In genomic region chr4:67286724-67287123, GRCh38 we compare ENCODE assay signal across 22 cellular contexts.
"Had no signal": no experiment of that assay in that cellular context is flagged by ENCODE, and none has a peak within 500 bp of the region (broad histone marks: within the 10 kb centered on the region; RNA-seq: fewer than 3 reads in every experiment).

No MANE protein-coding gene starts in this region.

- DNase-seq: colonic mucosa; cortex of kidney; dermis blood vessel endothelial cell; dorsolateral prefrontal cortex; effector CD4-positive, alpha-beta T cell; effector CD8-positive, alpha-beta T cell; effector memory CD4-positive, alpha-beta T cell; effector memory CD8-positive, alpha-beta T cell; endodermal cell; erythroblast; esophagus squamous epithelium; foreskin fibroblast; foreskin keratinocyte; foreskin melanocyte; gastrocnemius medialis; glutamatergic neuron; head of caudate nucleus; heart left ventricle; heart right ventricle had no signal

- H3K27ac Mint-ChIP-seq: dendritic cell treated with granulocyte-macrophage colony-stimulating factor and Interleukin-4, amounts not matched to agents 40 ng/mL and 50 ng/mL, for 4 days; effector memory CD8-positive, alpha-beta T cell; endodermal cell had no signal

- H3K9me3 Mint-ChIP-seq: dendritic cell treated with granulocyte-macrophage colony-stimulating factor and Interleukin-4, amounts not matched to agents 40 ng/mL and 50 ng/mL, for 4 days; effector memory CD8-positive, alpha-beta T cell had no signal

- H3K4me3 Mint-ChIP-seq: dendritic cell treated with granulocyte-macrophage colony-stimulating factor and Interleukin-4, amounts not matched to agents 40 ng/mL and 50 ng/mL, for 4 days; effector memory CD8-positive, alpha-beta T cell; endodermal cell had no signal

- ATAC-seq: effector memory CD8-positive, alpha-beta T cell; esophagus mucosa; foreskin keratinocyte; gastrocnemius medialis; gastroesophageal sphincter; heart left ventricle; heart right ventricle had no signal

- H3K27me3 Mint-ChIP-seq: dendritic cell treated with granulocyte-macrophage colony-stimulating factor and Interleukin-4, amounts not matched to agents 40 ng/mL and 50 ng/mL, for 4 days; effector memory CD8-positive, alpha-beta T cell had no signal
